1 cellular context compared by ENCODE assay signal in the genomic region with DNA sequence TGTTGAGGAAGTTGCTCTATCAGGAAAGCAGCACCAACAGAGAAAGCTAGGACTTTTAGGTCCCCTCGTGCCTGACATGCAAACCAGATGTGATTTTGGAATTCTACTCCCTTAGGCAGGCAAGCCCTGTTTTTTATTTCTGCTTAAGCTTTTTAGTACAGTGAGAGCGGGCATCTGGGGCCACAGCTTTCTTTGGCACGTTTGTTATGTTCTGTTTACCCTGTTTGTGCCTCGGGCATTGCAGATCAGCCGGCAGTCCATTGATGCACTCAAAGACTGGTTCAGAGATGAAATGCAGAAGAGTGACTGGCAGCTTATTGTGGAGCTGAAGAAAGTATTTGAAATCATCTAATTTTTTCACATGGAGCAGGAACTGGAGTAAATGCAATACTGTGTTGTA.
TF ChIP-seq lines count a peak whose summit lies in the region.

No MANE protein-coding gene starts in this region.

TF ChIP-seq in SK-N-SH, 30 proteins besides CTCF, POLR2A, EP300 and RAD21:
- TF ChIP-seq, protein P1, sequence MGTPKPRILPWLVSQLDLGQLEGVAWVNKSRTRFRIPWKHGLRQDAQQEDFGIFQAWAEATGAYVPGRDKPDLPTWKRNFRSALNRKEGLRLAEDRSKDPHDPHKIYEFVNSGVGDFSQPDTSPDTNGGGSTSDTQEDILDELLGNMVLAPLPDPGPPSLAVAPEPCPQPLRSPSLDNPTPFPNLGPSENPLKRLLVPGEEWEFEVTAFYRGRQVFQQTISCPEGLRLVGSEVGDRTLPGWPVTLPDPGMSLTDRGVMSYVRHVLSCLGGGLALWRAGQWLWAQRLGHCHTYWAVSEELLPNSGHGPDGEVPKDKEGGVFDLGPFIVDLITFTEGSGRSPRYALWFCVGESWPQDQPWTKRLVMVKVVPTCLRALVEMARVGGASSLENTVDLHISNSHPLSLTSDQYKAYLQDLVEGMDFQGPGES (IDR thresholded peaks at IDR 0.05; ENCODE audit: low read depth, low read length): no peak
- TF ChIP-seq JUND (IDR thresholded peaks at IDR 0.05) (no peak), FOSL2 (IDR thresholded peaks at IDR 0.05; ENCODE audit: borderline replicate concordance, low read depth) (no peak), GATA2 (CRISPR knock-in tag; IDR thresholded peaks at IDR 0.05) (peak; percentile 48; the same call in 1 of the 2 replicates), NRF1 (IDR thresholded peaks at IDR 0.05; ENCODE audit: low read depth, low read length) (no peak), RCOR1 (IDR thresholded peaks at IDR 0.05; ENCODE audit: low read length) (peak; percentile 85), RFX5 (IDR thresholded peaks at IDR 0.05; ENCODE audit: low read length) (no peak), GABPA (IDR thresholded peaks at IDR 0.05; ENCODE audit: low read depth) (no peak), FOXJ3 (CRISPR knock-in tag; IDR thresholded peaks at IDR 0.05) (peak; percentile 92), MXI1 (IDR thresholded peaks at IDR 0.05; ENCODE audit: low read depth, low read length) (peak; percentile 77; the same call in 1 of the 2 replicates), CHD2 (IDR thresholded peaks at IDR 0.05; ENCODE audit: low read length, partially characterized antibody) (peak; percentile 68), ELF1 (IDR thresholded peaks at IDR 0.05) (no peak), RXRA (IDR thresholded peaks at IDR 0.05; ENCODE audit: borderline replicate concordance, low read depth) (no peak), POLR2AphosphoS5 (IDR thresholded peaks at IDR 0.05; ENCODE audit: low read depth, low read length) (no peak; the same call in 1 of the 2 replicates), TEAD4 (IDR thresholded peaks at IDR 0.05; ENCODE audit: borderline replicate concordance, insufficient read depth) (no peak), MEF2A (IDR thresholded peaks at IDR 0.05; ENCODE audit: borderline replicate concordance, low read depth) (no peak)
- TF ChIP-seq, protein P2, sequence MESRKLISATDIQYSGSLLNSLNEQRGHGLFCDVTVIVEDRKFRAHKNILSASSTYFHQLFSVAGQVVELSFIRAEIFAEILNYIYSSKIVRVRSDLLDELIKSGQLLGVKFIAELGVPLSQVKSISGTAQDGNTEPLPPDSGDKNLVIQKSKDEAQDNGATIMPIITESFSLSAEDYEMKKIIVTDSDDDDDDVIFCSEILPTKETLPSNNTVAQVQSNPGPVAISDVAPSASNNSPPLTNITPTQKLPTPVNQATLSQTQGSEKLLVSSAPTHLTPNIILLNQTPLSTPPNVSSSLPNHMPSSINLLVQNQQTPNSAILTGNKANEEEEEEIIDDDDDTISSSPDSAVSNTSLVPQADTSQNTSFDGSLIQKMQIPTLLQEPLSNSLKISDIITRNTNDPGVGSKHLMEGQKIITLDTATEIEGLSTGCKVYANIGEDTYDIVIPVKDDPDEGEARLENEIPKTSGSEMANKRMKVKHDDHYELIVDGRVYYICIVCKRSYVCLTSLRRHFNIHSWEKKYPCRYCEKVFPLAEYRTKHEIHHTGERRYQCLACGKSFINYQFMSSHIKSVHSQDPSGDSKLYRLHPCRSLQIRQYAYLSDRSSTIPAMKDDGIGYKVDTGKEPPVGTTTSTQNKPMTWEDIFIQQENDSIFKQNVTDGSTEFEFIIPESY (IDR thresholded peaks at IDR 0.05; ENCODE audit: borderline replicate concordance, low read depth): no peak
- TF ChIP-seq, protein P3, sequence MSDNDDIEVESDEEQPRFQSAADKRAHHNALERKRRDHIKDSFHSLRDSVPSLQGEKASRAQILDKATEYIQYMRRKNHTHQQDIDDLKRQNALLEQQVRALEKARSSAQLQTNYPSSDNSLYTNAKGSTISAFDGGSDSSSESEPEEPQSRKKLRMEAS (IDR thresholded peaks at IDR 0.05; ENCODE audit: low read depth): no peak
- TF ChIP-seq, protein P4, sequence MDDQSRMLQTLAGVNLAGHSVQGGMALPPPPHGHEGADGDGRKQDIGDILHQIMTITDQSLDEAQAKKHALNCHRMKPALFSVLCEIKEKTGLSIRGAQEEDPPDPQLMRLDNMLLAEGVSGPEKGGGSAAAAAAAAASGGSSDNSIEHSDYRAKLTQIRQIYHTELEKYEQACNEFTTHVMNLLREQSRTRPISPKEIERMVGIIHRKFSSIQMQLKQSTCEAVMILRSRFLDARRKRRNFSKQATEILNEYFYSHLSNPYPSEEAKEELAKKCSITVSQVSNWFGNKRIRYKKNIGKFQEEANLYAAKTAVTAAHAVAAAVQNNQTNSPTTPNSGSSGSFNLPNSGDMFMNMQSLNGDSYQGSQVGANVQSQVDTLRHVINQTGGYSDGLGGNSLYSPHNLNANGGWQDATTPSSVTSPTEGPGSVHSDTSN (IDR thresholded peaks at IDR 0.05): no peak
- TF ChIP-seq, protein P5, sequence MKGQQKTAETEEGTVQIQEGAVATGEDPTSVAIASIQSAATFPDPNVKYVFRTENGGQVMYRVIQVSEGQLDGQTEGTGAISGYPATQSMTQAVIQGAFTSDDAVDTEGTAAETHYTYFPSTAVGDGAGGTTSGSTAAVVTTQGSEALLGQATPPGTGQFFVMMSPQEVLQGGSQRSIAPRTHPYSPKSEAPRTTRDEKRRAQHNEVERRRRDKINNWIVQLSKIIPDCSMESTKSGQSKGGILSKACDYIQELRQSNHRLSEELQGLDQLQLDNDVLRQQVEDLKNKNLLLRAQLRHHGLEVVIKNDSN (IDR thresholded peaks at IDR 0.05; ENCODE audit: borderline replicate concordance, low read depth): no peak
- TF ChIP-seq, protein P6, sequence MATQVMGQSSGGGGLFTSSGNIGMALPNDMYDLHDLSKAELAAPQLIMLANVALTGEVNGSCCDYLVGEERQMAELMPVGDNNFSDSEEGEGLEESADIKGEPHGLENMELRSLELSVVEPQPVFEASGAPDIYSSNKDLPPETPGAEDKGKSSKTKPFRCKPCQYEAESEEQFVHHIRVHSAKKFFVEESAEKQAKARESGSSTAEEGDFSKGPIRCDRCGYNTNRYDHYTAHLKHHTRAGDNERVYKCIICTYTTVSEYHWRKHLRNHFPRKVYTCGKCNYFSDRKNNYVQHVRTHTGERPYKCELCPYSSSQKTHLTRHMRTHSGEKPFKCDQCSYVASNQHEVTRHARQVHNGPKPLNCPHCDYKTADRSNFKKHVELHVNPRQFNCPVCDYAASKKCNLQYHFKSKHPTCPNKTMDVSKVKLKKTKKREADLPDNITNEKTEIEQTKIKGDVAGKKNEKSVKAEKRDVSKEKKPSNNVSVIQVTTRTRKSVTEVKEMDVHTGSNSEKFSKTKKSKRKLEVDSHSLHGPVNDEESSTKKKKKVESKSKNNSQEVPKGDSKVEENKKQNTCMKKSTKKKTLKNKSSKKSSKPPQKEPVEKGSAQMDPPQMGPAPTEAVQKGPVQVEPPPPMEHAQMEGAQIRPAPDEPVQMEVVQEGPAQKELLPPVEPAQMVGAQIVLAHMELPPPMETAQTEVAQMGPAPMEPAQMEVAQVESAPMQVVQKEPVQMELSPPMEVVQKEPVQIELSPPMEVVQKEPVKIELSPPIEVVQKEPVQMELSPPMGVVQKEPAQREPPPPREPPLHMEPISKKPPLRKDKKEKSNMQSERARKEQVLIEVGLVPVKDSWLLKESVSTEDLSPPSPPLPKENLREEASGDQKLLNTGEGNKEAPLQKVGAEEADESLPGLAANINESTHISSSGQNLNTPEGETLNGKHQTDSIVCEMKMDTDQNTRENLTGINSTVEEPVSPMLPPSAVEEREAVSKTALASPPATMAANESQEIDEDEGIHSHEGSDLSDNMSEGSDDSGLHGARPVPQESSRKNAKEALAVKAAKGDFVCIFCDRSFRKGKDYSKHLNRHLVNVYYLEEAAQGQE (IDR thresholded peaks at IDR 0.05; ENCODE audit: low read depth, low read length): no peak
TF ChIP-seq in SK-N-SH: peak in this region for 5.
